In genomic region chr11:15621565-15621964, GRCh38 we compare ENCODE assay signal across 31 cellular contexts.
"Had no signal": no experiment of that assay in that cellular context is flagged by ENCODE, and none has a peak within 500 bp of the region (broad histone marks: within the 10 kb centered on the region; RNA-seq: fewer than 3 reads in every experiment).

No MANE protein-coding gene starts in this region.

- H3K4me3 ChIP-seq: cardiac muscle cell, colonic mucosa, gastrocnemius medialis, lower lobe of right lung, ovary, smooth muscle cell, upper lobe of left lung, vagina had no signal

- H3K4me3 Mint-ChIP-seq: activated CD4-positive, alpha-beta T cell treated with anti-CD3 and anti-CD28 coated beads for 36 hours; activated CD8-positive, alpha-beta memory T cell treated with anti-CD3 and anti-CD28 coated beads, Interleukin-2, amount 10 ng/mL, durations not matched to agents 7 days and 5 days; activated CD8-positive, alpha-beta T cell treated with anti-CD3 and anti-CD28 coated beads, Interleukin-2, amount 10 ng/mL, durations not matched to agents 7 days and 5 days; nephron progenitor cell; stimulated activated memory B cell treated with anti-CD40 and anti-IgM and Interleukin-4, amounts not matched to agents 10 μg/mL and 1 μg/mL and 100 μg/mL, for 72 hours; stimulated activated naive CD8-positive, alpha-beta T cell treated with anti-CD3 and anti-CD28 coated beads, Interleukin-15, amount 100 ng/mL, for 72 hours; T-helper 2 cell treated with Interferon-gamma antibody and Interleukin-4, amounts not matched to agents 5 μg/mL and 100 μg/mL, for 36 hours had no signal

- H3K9me3 Mint-ChIP-seq: activated naive CD4-positive, alpha-beta T cell treated with anti-CD3 and anti-CD28 coated beads, Interleukin-2, amount 50 U/mL, for 72 hours; activated T-helper 2 cell treated with anti-CD3 and anti-CD28 coated beads, Interferon-gamma antibody, Interleukin-2, Interleukin-4, amounts not matched to agents 10 μg/mL and 5 μg/mL and 100 μg/mL, durations not matched to agents 14 hours and 24 hours and 36 hours; nephron progenitor cell; stimulated activated memory B cell treated with anti-CD40 and anti-IgM and Interleukin-4, amounts not matched to agents 10 μg/mL and 1 μg/mL and 100 μg/mL, for 72 hours; T-helper 2 cell treated with Interferon-gamma antibody and Interleukin-4, amounts not matched to agents 5 μg/mL and 100 μg/mL, for 36 hours had no signal

- H3K27ac Mint-ChIP-seq: activated CD4-positive, alpha-beta T cell treated with anti-CD3 and anti-CD28 coated beads for 36 hours; activated CD8-positive, alpha-beta memory T cell treated with anti-CD3 and anti-CD28 coated beads, Interleukin-2, amount 10 ng/mL, durations not matched to agents 7 days and 5 days; activated CD8-positive, alpha-beta T cell treated with anti-CD3 and anti-CD28 coated beads, Interleukin-2, amount 10 ng/mL, durations not matched to agents 7 days and 5 days; activated naive CD4-positive, alpha-beta T cell treated with anti-CD3 and anti-CD28 coated beads, Interleukin-2, amount 50 U/mL, for 72 hours; activated T-helper 2 cell treated with anti-CD3 and anti-CD28 coated beads, Interferon-gamma antibody, Interleukin-2, Interleukin-4, amounts not matched to agents 10 μg/mL and 5 μg/mL and 100 μg/mL, durations not matched to agents 14 hours and 24 hours and 36 hours; nephron progenitor cell; stimulated activated memory B cell treated with anti-CD40 and anti-IgM and Interleukin-4, amounts not matched to agents 10 μg/mL and 1 μg/mL and 100 μg/mL, for 72 hours; stimulated activated naive CD8-positive, alpha-beta T cell treated with anti-CD3 and anti-CD28 coated beads, Interleukin-15, amount 100 ng/mL, for 72 hours; T-helper 2 cell treated with Interferon-gamma antibody and Interleukin-4, amounts not matched to agents 5 μg/mL and 100 μg/mL, for 36 hours had no signal

- H3K4me2 ChIP-seq: smooth muscle cell had no signal

- H3K27me3 Mint-ChIP-seq: activated CD8-positive, alpha-beta memory T cell treated with anti-CD3 and anti-CD28 coated beads, Interleukin-2, amount 10 ng/mL, durations not matched to agents 7 days and 5 days; stimulated activated memory B cell treated with anti-CD40 and anti-IgM and Interleukin-4, amounts not matched to agents 10 μg/mL and 1 μg/mL and 100 μg/mL, for 72 hours had no signal

- H3K4me1 Mint-ChIP-seq: activated CD4-positive, alpha-beta T cell treated with anti-CD3 and anti-CD28 coated beads for 36 hours; activated CD8-positive, alpha-beta memory T cell treated with anti-CD3 and anti-CD28 coated beads, Interleukin-2, amount 10 ng/mL, durations not matched to agents 7 days and 5 days; stimulated activated memory B cell treated with anti-CD40 and anti-IgM and Interleukin-4, amounts not matched to agents 10 μg/mL and 1 μg/mL and 100 μg/mL, for 72 hours; stimulated activated naive CD8-positive, alpha-beta T cell treated with anti-CD3 and anti-CD28 coated beads, Interleukin-15, amount 100 ng/mL, for 72 hours had no signal

- ATAC-seq: activated CD4-positive, alpha-beta T cell treated with anti-CD3 and anti-CD28 coated beads for 36 hours; activated CD8-positive, alpha-beta memory T cell treated with anti-CD3 and anti-CD28 coated beads, Interleukin-2, amount 10 ng/mL, durations not matched to agents 7 days and 5 days; activated CD8-positive, alpha-beta T cell treated with anti-CD3 and anti-CD28 coated beads, Interleukin-2, amount 10 ng/mL, durations not matched to agents 7 days and 5 days; activated naive CD4-positive, alpha-beta T cell treated with anti-CD3 and anti-CD28 coated beads, Interleukin-2, amount 50 U/mL, for 72 hours; gastrocnemius medialis; left colon; lower lobe of right lung had no signal

- H3K27ac ChIP-seq: cardiac muscle cell, colonic mucosa, gastrocnemius medialis, lower lobe of right lung, ovary, upper lobe of left lung, vagina had no signal

- H3K27me3 ChIP-seq: cardiac muscle cell, colonic mucosa, gastrocnemius medialis, ovary, upper lobe of left lung, vagina had no signal

- H3K36me3 ChIP-seq: cardiac muscle cell, colonic mucosa, gastrocnemius medialis, lower lobe of right lung, ovary, upper lobe of left lung, vagina had no signal

- H3K36me3 Mint-ChIP-seq: activated CD8-positive, alpha-beta memory T cell treated with anti-CD3 and anti-CD28 coated beads, Interleukin-2, amount 10 ng/mL, durations not matched to agents 7 days and 5 days; activated naive CD4-positive, alpha-beta T cell treated with anti-CD3 and anti-CD28 coated beads, Interleukin-2, amount 50 U/mL, for 72 hours; brain; stimulated activated memory B cell treated with anti-CD40 and anti-IgM and Interleukin-4, amounts not matched to agents 10 μg/mL and 1 μg/mL and 100 μg/mL, for 72 hours had no signal

- H3K9me3 ChIP-seq: colonic mucosa, gastrocnemius medialis, lower lobe of right lung, ovary, upper lobe of left lung, vagina had no signal

- H3K4me1 ChIP-seq: colonic mucosa, gastrocnemius medialis, lower lobe of right lung, upper lobe of left lung, vagina had no signal

- DNase-seq: activated CD4-positive, alpha-beta T cell treated with anti-CD3 and anti-CD28 coated beads for 36 hours; activated CD4-positive, CD25-positive, alpha-beta regulatory T cell; activated CD8-positive, alpha-beta memory T cell treated with anti-CD3 and anti-CD28 coated beads, Interleukin-2, amount 10 ng/mL, durations not matched to agents 7 days and 5 days; activated CD8-positive, alpha-beta T cell treated with anti-CD3 and anti-CD28 coated beads, Interleukin-2, amount 10 ng/mL, durations not matched to agents 7 days and 5 days; activated T-cell treated with anti-CD3 and anti-CD28 coated beads, Interleukin-2, amount 50 U/mL, for 48 hours; aorta; cerebellar nuclear complex; colonic mucosa; effector CD8-positive, alpha-beta T cell; gastrocnemius medialis; glutamatergic neuron; kidney; left colon; lower lobe of right lung; nephron progenitor cell; ovary; stimulated activated CD4-positive, alpha-beta T cell treated with anti-CD3 and anti-CD28 coated beads, Interleukin-1b, Interleukin-23, amount 100 ng/mL, for 48 hours; stimulated activated CD4-positive, alpha-beta T cell treated with anti-CD3 and anti-CD28 coated beads, Interleukin-4, amount 100 ng/mL, for 4 hours; stimulated activated CD8-positive, alpha-beta memory T cell treated with anti-CD3 and anti-CD28 coated beads, Interleukin-4, amount 100 ng/mL, for 48 hours; stimulated activated naive CD8-positive, alpha-beta T cell treated with anti-CD3 and anti-CD28 coated beads, Interleukin-15, amount 100 ng/mL, for 72 hours; substantia nigra; T-helper 1 cell had no signal
